Comparison of ENCODE assay signal across 20 cellular contexts in genomic region chr9:36501727-36502126, GRCh38.
DNase-seq lines count a peak whose midpoint lies in the region; ATAC-seq and TF ChIP-seq lines count a peak whose summit lies in the region.
"Had no signal": no experiment of that assay in that cellular context is flagged by ENCODE, and none has a peak within 500 bp of the region (broad histone marks: within the 10 kb centered on the region; RNA-seq: fewer than 3 reads in every experiment).

No MANE protein-coding gene starts in this region.

- H2AFZ ChIP-seq in neuronal stem cell (ENCODE audit: low read length), result no peak overlapping the region
- H2AFZ ChIP-seq in osteoblast (ENCODE audit: low read length), result no peak overlapping the region
- H2AFZ ChIP-seq: GM23248 had no signal

- H4K8ac ChIP-seq in neuronal stem cell (ENCODE audit: low read depth, low read length), result no peak overlapping the region

- H3K4me3 ChIP-seq in cardiac muscle cell (no peak overlapping the region), right cardiac atrium (ENCODE audit: low read length) (no peak overlapping the region), neuronal stem cell (ENCODE audit: low read length in 2 of 2) (no peak overlapping the region), osteoblast (ENCODE audit: insufficient read depth, low read length) (no peak overlapping the region)
- H3K4me3 ChIP-seq: GM12878, GM23248 had no signal

- H3K27me3 ChIP-seq in cardiac muscle cell (no peaks in the 10 kb centered on the region), right cardiac atrium (ENCODE audit: control insufficient read depth, insufficient read depth) (no peaks in the 10 kb centered on the region), neuronal stem cell (ENCODE audit: control insufficient read depth in 3 of 3, insufficient read depth in 3 of 3, low read depth in 1 of 3, low read length in 3 of 3) (no peaks in the 10 kb centered on the region), osteoblast (ENCODE audit: insufficient read depth, low read length) (peaks cover 7% of the 10 kb centered on the region)
- H3K27me3 ChIP-seq: BE2C had no signal

- no peak overlapping the region for H3K9ac ChIP-seq in neuronal stem cell (ENCODE audit: low read depth, low read length, poor library complexity)
- H3K9ac ChIP-seq: GM23248 had no signal

- 80% methylated on average over 3 of the region's 3 CpGs for WGBS in right cardiac atrium
- WGBS in neuronal stem cell (ENCODE audit: extremely low coverage in 2 of 2, insufficient read length in 2 of 2, insufficient replicate concordance in 1 of 2), 2 donors, result no CpG with 5 or more reads among the region's 3 CpGs

- no peak overlapping the region for H3K23ac ChIP-seq in neuronal stem cell (ENCODE audit: low read depth, low read length, poor library complexity)

- no peak overlapping the region for H2BK12ac ChIP-seq in neuronal stem cell (ENCODE audit: low read length)

- TF ChIP-seq CTCF in cardiac muscle cell (IDR thresholded peaks at IDR 0.05; ENCODE audit: low read depth, low read length) (no peak), osteoblast (IDR thresholded peaks at IDR 0.05; ENCODE audit: extremely low read depth, low read depth, low read length) (no peak)

- H3K4me1 ChIP-seq in cardiac muscle cell (ENCODE audit: low read depth) (peaks cover 23% of the 10 kb centered on the region), right cardiac atrium (ENCODE audit: control insufficient read depth, insufficient read depth, low read length) (no peaks in the 10 kb centered on the region), neuronal stem cell (ENCODE audit: control insufficient read depth in 2 of 2, insufficient read depth in 1 of 2, low read depth in 1 of 2, low read length in 2 of 2) (peaks cover 10 to 14% of the 10 kb centered on the region in 2 donors), osteoblast (ENCODE audit: insufficient read depth, low read length) (no peaks in the 10 kb centered on the region)

- peak overlapping the region; percentile 0 for H3K4me2 ChIP-seq in neuronal stem cell (ENCODE audit: insufficient read depth, low read length, poor library complexity, severe bottlenecking)
- no peak overlapping the region for H3K4me2 ChIP-seq in osteoblast (ENCODE audit: insufficient read depth, low read length)

- DNase-seq in cardiac muscle cell (ENCODE audit: low read depth in 1 of 2, low spot score in 1 of 2) (peak in 1 of 2 donors; percentile 61), right cardiac atrium (no peak), left lobe of liver (ENCODE audit: low spot score) (peak; percentile 49), neuronal stem cell (ENCODE audit: low spot score) (no peak), osteoblast (ENCODE audit: insufficient read length, low spot score, missing footprints) (no peak), NCI-H2107 treated with DMSO at 0.1 percent for 48 hours (lab: John Stamatoyannopoulos, UW; ENCODE audit: unreplicated experiment) (no peak), NCI-H1092 treated with DMSO at 0.1 percent for 48 hours (lab: John Stamatoyannopoulos, UW) (no peak)
- DNase-seq: BE2C; Caco-2; CD4-positive, CD25-positive, alpha-beta regulatory T cell; CD8-positive, alpha-beta T cell; DMS153; DND-41; GDM1; GM23248; H7; HCEC 1CT had no signal

- H2BK5ac ChIP-seq in neuronal stem cell (ENCODE audit: low read length), result no peak overlapping the region

- H2AK5ac ChIP-seq in neuronal stem cell (ENCODE audit: low read depth, low read length), result no peak overlapping the region

- H3K36me3 ChIP-seq in cardiac muscle cell, result no peaks in the 10 kb centered on the region
- no peaks in the 10 kb centered on the region for H3K36me3 ChIP-seq in neuronal stem cell (replicated peaks in 1 of 2; ENCODE audit: control insufficient read depth in 2 of 2, insufficient read depth in 2 of 2, low read length in 2 of 2)
- no peaks in the 10 kb centered on the region for H3K36me3 ChIP-seq in osteoblast (ENCODE audit: insufficient read depth, low read length)
- H3K36me3 ChIP-seq: BE2C had no signal

- intact Hi-C loops in right cardiac atrium (cut with DNase I), result loop anchor here in 1 of 4 donors (10.0 kb wide), 1 partner anchor 63 kb away; no protein-coding TSS in a partner anchor

- no peaks in the 10 kb centered on the region for H3K79me1 ChIP-seq in neuronal stem cell (ENCODE audit: low read depth, low read length)

- no peaks in the 10 kb centered on the region for H3K9me3 ChIP-seq in cardiac muscle cell (ENCODE audit: low read depth)
- H3K9me3 ChIP-seq in right cardiac atrium (ENCODE audit: control insufficient read depth, low read length), result no peaks in the 10 kb centered on the region
- H3K9me3 ChIP-seq in neuronal stem cell (replicated peaks in 1 of 2; ENCODE audit: control insufficient read depth in 2 of 2, insufficient read depth in 1 of 2, low read depth in 1 of 2, low read length in 2 of 2), result no peaks in the 10 kb centered on the region
- H3K9me3 ChIP-seq in osteoblast (ENCODE audit: low read depth, low read length), result no peaks in the 10 kb centered on the region
- H3K9me3 ChIP-seq: BE2C, Caco-2 had no signal

- no peak overlapping the region for H2BK15ac ChIP-seq in neuronal stem cell (ENCODE audit: low read length)

- ATAC-seq in right cardiac atrium, result no peak
- ATAC-seq in left lobe of liver, result peak; percentile 88
- ATAC-seq: CD8-positive, alpha-beta T cell; GM12878 had no signal

- H3K18ac ChIP-seq in neuronal stem cell (ENCODE audit: low read length), result no peak overlapping the region

- H4K91ac ChIP-seq in neuronal stem cell (ENCODE audit: low read depth, low read length, poor library complexity), result no peak overlapping the region

- no peak overlapping the region for H2BK120ac ChIP-seq in neuronal stem cell (ENCODE audit: low read depth, low read length)

- H3K4ac ChIP-seq in neuronal stem cell (ENCODE audit: low read length), result no peak overlapping the region

- H3K79me2 ChIP-seq in osteoblast (ENCODE audit: insufficient read depth, low read length), result no peaks in the 10 kb centered on the region

- peak overlapping the region; percentile 63 for H3K27ac ChIP-seq in cardiac muscle cell
- H3K27ac ChIP-seq in right cardiac atrium (ENCODE audit: low read length), result no peak overlapping the region
- H3K27ac ChIP-seq in neuronal stem cell (replicated peaks; ENCODE audit: low read length), result no peak overlapping the region
- no peak overlapping the region for H3K27ac ChIP-seq in osteoblast (ENCODE audit: low read depth, low read length)
- H3K27ac ChIP-seq: 22Rv1, C4-2B, GM23248 had no signal

- H3K14ac ChIP-seq in neuronal stem cell (ENCODE audit: low read length), result no peak overlapping the region

- H4K20me1 ChIP-seq in osteoblast (ENCODE audit: insufficient read depth, low read length), result no peaks in the 10 kb centered on the region
